In genomic region chr19:56091066-56091490, GRCh38 we compare ENCODE assay signal across 11 cellular contexts. TPM values are rescaled to one million over a fixed set of nuclear protein-coding genes. Genes with fewer than 3 reads are reported as not detected.
DNase-seq lines count a peak whose midpoint lies in the region; ATAC-seq, FAIRE-seq and TF ChIP-seq lines count a peak whose summit lies in the region.
"Had no signal": no experiment of that assay in that cellular context is flagged by ENCODE, and none has a peak within 500 bp of the region (broad histone marks: within the 10 kb centered on the region; RNA-seq: fewer than 3 reads in every experiment).

No MANE protein-coding gene starts in this region.

- no peak for FAIRE-seq in astrocyte (lab: Jason Lieb, UNC)

- DNase-seq in astrocyte (ENCODE audit: low read depth) (peak; percentile 36), Right ventricle myocardium superior (no peak), gastrocnemius medialis (peak in 1 of 2 donors; percentile 56), T-helper 9 cell (no peak), middle frontal gyrus (ENCODE audit: extremely low spot score, low spot score) (no peak), NCI-H187 (lab: John Stamatoyannopoulos, UW) (no peak)
- no peak for DNase-seq in activated naive CD4-positive, alpha-beta T cell (lab: John Stamatoyannopoulos, UW)
- DNase-seq: activated CD4-positive, CD25-positive, alpha-beta regulatory T cell; KG1 had no signal

- H3K79me2 ChIP-seq in astrocyte (ENCODE audit: insufficient read depth, low read length): peaks cover 49% of the 10 kb centered on the region

- no peak overlapping the region for H3K27ac Mint-ChIP-seq in astrocyte (ENCODE audit: unreplicated experiment)
- H3K27ac Mint-ChIP-seq: natural killer cell treated with Interleukin-12 subunit alpha and Interleukin-12 subunit beta and Interleukin-15 and Interleukin-18, amount 100 ng/mL, for 72 hours had no signal

- peaks cover 3% of the 10 kb centered on the region for H3K9me3 Mint-ChIP-seq in astrocyte (ENCODE audit: unreplicated experiment)
- H3K9me3 Mint-ChIP-seq: natural killer cell treated with Interleukin-12 subunit alpha and Interleukin-12 subunit beta and Interleukin-15 and Interleukin-18, amount 100 ng/mL, for 72 hours had no signal

- H3K27me3 Mint-ChIP-seq in astrocyte (ENCODE audit: low read depth, unreplicated experiment): no peaks in the 10 kb centered on the region
- H3K27me3 Mint-ChIP-seq: natural killer cell treated with Interleukin-12 subunit alpha and Interleukin-12 subunit beta and Interleukin-15 and Interleukin-18, amount 100 ng/mL, for 72 hours had no signal

- H3K36me3 ChIP-seq in HEK293 (ENCODE audit: control insufficient read depth in 2 of 2, insufficient read depth in 1 of 2, low read length in 2 of 2) (peaks cover 7 to 35% of the 10 kb centered on the region in 2 experiments; a peak in 2 of 3 replicates), astrocyte (ENCODE audit: insufficient read depth, low read length) (no peaks in the 10 kb centered on the region), gastrocnemius medialis (peaks cover 0 to 6% of the 10 kb centered on the region in 2 donors)

- CTCF ChIA-PET in HEK293 (lab: Yijun Ruan, JAX): interaction anchor here (0.6 to 3.4 kb wide), 5 partner anchors 9 to 25 kb away, joined by 3 to 17 read pairs (median 4); no protein-coding TSS in a partner anchor

- H3K36me3 Mint-ChIP-seq in astrocyte (ENCODE audit: low read depth, unreplicated experiment): peaks cover 13% of the 10 kb centered on the region
- H3K36me3 Mint-ChIP-seq: natural killer cell treated with Interleukin-12 subunit alpha and Interleukin-12 subunit beta and Interleukin-15 and Interleukin-18, amount 100 ng/mL, for 72 hours had no signal

- H4K20me1 ChIP-seq in astrocyte (ENCODE audit: insufficient read depth, low read length): peaks cover 47% of the 10 kb centered on the region

- H3K9me3 ChIP-seq in HEK293 (ENCODE audit: control insufficient read depth, insufficient read depth, low read depth, low read length) (no peaks in the 10 kb centered on the region), astrocyte (ENCODE audit: insufficient read depth, low read depth, low read length) (peaks cover 5% of the 10 kb centered on the region), gastrocnemius medialis (no peaks in the 10 kb centered on the region)

- POLR2A ChIA-PET in HEK293 (lab: Yijun Ruan, JAX): no interaction called here

- peaks cover 7% of the 10 kb centered on the region for H3K4me1 Mint-ChIP-seq in astrocyte (ENCODE audit: low read depth, unreplicated experiment)

- H3K4me1 ChIP-seq in HEK293 (ENCODE audit: control insufficient read depth, insufficient read depth, low read length) (peaks cover 5% of the 10 kb centered on the region), astrocyte (ENCODE audit: insufficient read depth, low read length) (peaks cover 9% of the 10 kb centered on the region), gastrocnemius medialis (peaks cover 6 to 8% of the 10 kb centered on the region in 2 donors)

- intact Hi-C loops in Right ventricle myocardium superior (cut with DNase I) (no loop called here), gastrocnemius medialis (cut with DNase I; ENCODE audit: low total_unique reads) (no loop called here)

- H3K4me3 ChIP-seq in HEK293 (ENCODE audit: low read depth, low read length) (no peak overlapping the region), astrocyte (ENCODE audit: insufficient read depth, low read depth, low read length) (no peak overlapping the region), gastrocnemius medialis (no peak overlapping the region)

- TF ChIP-seq CTCF in HEK293 (tag by site-specific recombination; IDR thresholded peaks at IDR 0.05) (no peak), astrocyte (IDR thresholded peaks at IDR 0.05; ENCODE audit: insufficient read depth, low read depth, low read length) (no peak), gastrocnemius medialis (IDR thresholded peaks at IDR 0.05 in 4 of 5, conservative IDR thresholded peaks at IDR 0.05 in 1 of 5) (no peak)

- H2AFZ ChIP-seq in astrocyte (ENCODE audit: low read depth, low read length): no peak overlapping the region

- no peaks in the 10 kb centered on the region for H3K27me3 ChIP-seq in astrocyte (ENCODE audit: insufficient read depth, low read length)
- no peaks in the 10 kb centered on the region for H3K27me3 ChIP-seq in gastrocnemius medialis

- H3K27ac ChIP-seq in HEK293 (ENCODE audit: extremely low read depth, low read depth, low read length) (no peak overlapping the region), astrocyte (ENCODE audit: low read depth, low read length) (peak overlapping the region; percentile 5), gastrocnemius medialis (peak overlapping the region; percentile 70 to 76 (median 70))

- ATAC-seq in Right ventricle myocardium superior (ENCODE audit: poor library complexity): peak; percentile 70
- ATAC-seq in gastrocnemius medialis: peak; percentile 90 to 91
- ATAC-seq: natural killer cell treated with Interleukin-12 subunit alpha and Interleukin-12 subunit beta and Interleukin-15 and Interleukin-18, amount 100 ng/mL, for 72 hours had no signal

- H3K9ac ChIP-seq in astrocyte (ENCODE audit: low read length): no peak overlapping the region

- H3K4me2 ChIP-seq in astrocyte (ENCODE audit: low read length): peak overlapping the region; percentile 40

- in situ Hi-C loops in gastrocnemius medialis (cut with MboI; ENCODE audit: low sequenced_read_pairs in 4 of 4): no loop called here

- H3K4me3 Mint-ChIP-seq in astrocyte (ENCODE audit: unreplicated experiment): no peak overlapping the region
- H3K4me3 Mint-ChIP-seq: natural killer cell treated with Interleukin-12 subunit alpha and Interleukin-12 subunit beta and Interleukin-15 and Interleukin-18, amount 100 ng/mL, for 72 hours had no signal

- TF ChIP-seq POLR2A in gastrocnemius medialis (IDR thresholded peaks at IDR 0.05): peak; percentile 31

TF ChIP-seq in HEK293, 187 proteins besides CTCF, POLR2A, EP300 and RAD21 (continues in another document):
- TF ChIP-seq ZNF629 (tag by site-specific recombination; IDR thresholded peaks at IDR 0.05) (peak; percentile 72), ZSCAN16 (tag by site-specific recombination; IDR thresholded peaks at IDR 0.05) (no peak), OSR2 (tag by site-specific recombination; IDR thresholded peaks at IDR 0.05) (peak; percentile 32; the same call in 1 of the 2 replicates), ZNF18 (tag by site-specific recombination; IDR thresholded peaks at IDR 0.05) (peak; percentile 62), SP7 (tag by site-specific recombination; IDR thresholded peaks at IDR 0.05) (peak; percentile 33; the same call in 1 of the 2 replicates), ZNF843 (tag by site-specific recombination; IDR thresholded peaks at IDR 0.05) (0 out of 2 replicates have a peak, but pooled peaks have one; percentile 50), GLI2 (tag by site-specific recombination; IDR thresholded peaks at IDR 0.05; ENCODE audit: borderline replicate concordance, low read depth) (no peak), PRDM6 (tag by site-specific recombination; IDR thresholded peaks at IDR 0.05) (peak; percentile 30; the same call in 1 of the 2 replicates), INSM2 (tag by site-specific recombination; IDR thresholded peaks at IDR 0.05) (0 out of 2 replicates have a peak, but pooled peaks have one; percentile 30), FEZF1 (tag by site-specific recombination; IDR thresholded peaks at IDR 0.05) (peak; percentile 29; the same call in 1 of the 2 replicates)

RNA-seq across cellular contexts. Expression of gene ZNF787, which starts 30.0 kb away (rescaled TPM):
- total RNA-seq in astrocyte (35.0 and 36.3 TPM in 2 replicates), Right ventricle myocardium superior (33.9 TPM), gastrocnemius medialis (10 to 100 TPM; 16.7 to 43.0 (median 26.5) TPM)

RNA-seq across cellular contexts. Expression of gene ZNF444, which starts 50.0 kb away (rescaled TPM):
- 34.7 and 34.8 TPM in 2 replicates for total RNA-seq in astrocyte
- 26.7 TPM for total RNA-seq in Right ventricle myocardium superior
- total RNA-seq in gastrocnemius medialis: 10 to 100 TPM; 16.4 to 38.9 (median 24.9) TPM
